ENCODE assay signal across 1 cellular context in genomic region chr15:58736244-58736643, GRCh38.
TF ChIP-seq lines count a peak whose summit lies in the region.

No MANE protein-coding gene starts in this region.

TF ChIP-seq in SK-N-SH treated with all-trans-retinoic acid at 6 μM for 48 hours, 23 proteins besides CTCF, POLR2A, EP300 and RAD21 (continued from another document):
- TF ChIP-seq POU6F1 (CRISPR knock-in tag; IDR thresholded peaks at IDR 0.05; ENCODE audit: borderline replicate concordance, low read depth): no peak
- TF ChIP-seq ZNF70 (CRISPR knock-in tag; IDR thresholded peaks at IDR 0.05): no peak
- TF ChIP-seq ZNF565 (CRISPR knock-in tag; conservative IDR thresholded peaks at IDR 0.05; ENCODE audit: low read depth): no peak
- TF ChIP-seq ARNTL (CRISPR knock-in tag; IDR thresholded peaks at IDR 0.05; ENCODE audit: borderline replicate concordance, low read depth): no peak
- no peak for TF ChIP-seq SNAI2 (CRISPR knock-in tag; IDR thresholded peaks at IDR 0.05)
- no peak for TF ChIP-seq ESRRG (CRISPR knock-in tag; IDR thresholded peaks at IDR 0.05)
